In the genomic region with DNA sequence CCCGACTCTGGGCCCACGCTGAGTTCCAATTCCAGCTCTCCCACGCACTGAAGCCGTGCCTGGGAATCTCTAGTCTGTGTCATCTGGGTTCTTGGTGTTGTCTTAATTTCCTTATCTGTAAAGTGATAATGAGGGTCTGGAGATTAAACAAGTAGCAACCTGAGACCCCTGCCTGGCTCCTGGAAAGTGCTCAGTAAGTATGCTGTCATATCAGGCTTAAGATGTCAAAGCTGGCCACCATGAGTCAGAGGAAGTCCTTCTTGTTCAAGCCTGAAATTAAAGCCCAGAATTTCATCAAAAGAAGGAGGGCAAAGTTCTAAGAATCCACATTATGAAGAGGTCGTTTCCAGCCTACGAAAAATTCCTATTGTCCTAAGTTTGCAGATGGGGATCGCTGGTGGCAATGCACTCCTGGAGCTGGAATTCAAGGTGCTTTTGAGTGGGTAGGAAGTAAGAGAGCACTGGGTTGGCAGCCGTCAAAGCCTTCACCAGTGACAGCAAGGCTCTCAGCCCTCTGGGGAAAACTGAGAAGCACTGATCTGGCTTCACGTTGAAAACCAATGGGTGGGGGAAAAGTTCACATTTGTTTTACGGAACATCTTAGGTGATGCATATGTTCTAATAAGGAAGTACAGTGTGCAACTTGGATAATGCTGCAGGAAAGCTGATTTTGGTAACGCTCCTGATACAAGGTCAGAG, we compare ENCODE assay signal across 18 cellular contexts. TPM values are rescaled to one million over a fixed set of nuclear protein-coding genes. Genes with fewer than 3 reads are reported as not detected.
DNase-seq lines count a peak whose midpoint lies in the region; ATAC-seq and TF ChIP-seq lines count a peak whose summit lies in the region.
"Had no signal": no experiment of that assay in that cellular context is flagged by ENCODE, and none has a peak within 500 bp of the region (broad histone marks: within the 10 kb centered on the region; RNA-seq: fewer than 3 reads in every experiment).

No MANE protein-coding gene starts in this region.

- no peak for DNase-seq in activated naive CD4-positive, alpha-beta T cell treated with anti-CD3 and anti-CD28 coated beads, Interleukin-2, amount 10 ng/mL, durations not matched to agents 7 days and 5 days
- DNase-seq in activated naive CD4-positive, alpha-beta T cell treated with anti-CD3 and anti-CD28 coated beads, Interleukin-2, amount 50 U/mL, for 72 hours (ENCODE audit: low spot score in 2 of 2) = no peak
- DNase-seq in activated CD8-positive, alpha-beta T cell treated with anti-CD3 and anti-CD28 coated beads for 36 hours = no peak
- DNase-seq in putamen (ENCODE audit: low spot score) = peak; percentile 59
- DNase-seq in NCI-H1436 (lab: John Stamatoyannopoulos, UW) = no peak
- DNase-seq in NCI-H1092 treated with DMSO at 0.1 percent for 48 hours (lab: John Stamatoyannopoulos, UW) = no peak
- DNase-seq in WTC11 (ENCODE audit: low spot score) = no peak
- DNase-seq: activated CD4-positive, alpha-beta T cell treated with anti-CD3 and anti-CD28 coated beads for 4 hours; DMS53; gastrocnemius medialis; hypothalamus; NCI-H146; substantia nigra; upper lobe of left lung had no signal

- ATAC-seq in activated naive CD4-positive, alpha-beta T cell treated with anti-CD3 and anti-CD28 coated beads, Interleukin-2, amount 50 U/mL, for 72 hours = no peak
- ATAC-seq in activated CD8-positive, alpha-beta T cell treated with anti-CD3 and anti-CD28 coated beads for 36 hours = no peak
- ATAC-seq in esophagus mucosa (peak; percentile 58), WTC11 (no peak)
- ATAC-seq: A549, gastrocnemius medialis had no signal

- intact Hi-C loops in activated CD8-positive, alpha-beta T cell treated with anti-CD3 and anti-CD28 coated beads for 36 hours (cut with micrococcal nuclease) = no loop called here

- H3K4me1 Mint-ChIP-seq in activated naive CD4-positive, alpha-beta T cell treated with anti-CD3 and anti-CD28 coated beads, Interleukin-2, amount 10 ng/mL, durations not matched to agents 7 days and 5 days = no peaks in the 10 kb centered on the region
- peaks cover 5% of the 10 kb centered on the region for H3K4me1 Mint-ChIP-seq in activated CD8-positive, alpha-beta T cell treated with anti-CD3 and anti-CD28 coated beads for 36 hours (ENCODE audit: low read depth)
- no peaks in the 10 kb centered on the region for H3K4me1 Mint-ChIP-seq in WTC11

- no peak for TF ChIP-seq CTCF in activated CD8-positive, alpha-beta T cell treated with anti-CD3 and anti-CD28 coated beads for 36 hours (IDR thresholded peaks at IDR 0.05)
- no peak for TF ChIP-seq CTCF in WTC11 (IDR thresholded peaks at IDR 0.05)

- H3K27me3 Mint-ChIP-seq in activated naive CD4-positive, alpha-beta T cell treated with anti-CD3 and anti-CD28 coated beads, Interleukin-2, amount 10 ng/mL, durations not matched to agents 7 days and 5 days = no peaks in the 10 kb centered on the region
- H3K27me3 Mint-ChIP-seq in activated CD8-positive, alpha-beta T cell treated with anti-CD3 and anti-CD28 coated beads for 36 hours = no peaks in the 10 kb centered on the region
- H3K27me3 Mint-ChIP-seq in WTC11 (ENCODE audit: low read depth) = no peaks in the 10 kb centered on the region

- no peaks in the 10 kb centered on the region for H3K9me3 Mint-ChIP-seq in activated naive CD4-positive, alpha-beta T cell treated with anti-CD3 and anti-CD28 coated beads, Interleukin-2, amount 10 ng/mL, durations not matched to agents 7 days and 5 days
- no peaks in the 10 kb centered on the region for H3K9me3 Mint-ChIP-seq in activated naive CD4-positive, alpha-beta T cell treated with anti-CD3 and anti-CD28 coated beads, Interleukin-2, amount 50 U/mL, for 72 hours
- H3K9me3 Mint-ChIP-seq in activated CD8-positive, alpha-beta T cell treated with anti-CD3 and anti-CD28 coated beads for 36 hours = no peaks in the 10 kb centered on the region
- no peaks in the 10 kb centered on the region for H3K9me3 Mint-ChIP-seq in WTC11
- H3K9me3 Mint-ChIP-seq: activated T-helper 2 cell treated with anti-CD3 and anti-CD28 coated beads, Interferon-gamma antibody, Interleukin-2, Interleukin-4, amounts not matched to agents 10 μg/mL and 5 μg/mL and 100 μg/mL, durations not matched to agents 14 hours and 24 hours and 36 hours; T-helper 1 cell treated with Interleukin-12 subunit alpha and Interleukin-12 subunit beta and Interleukin-4 antibody, amounts not matched to agents 30 μg/mL and 1 μg/mL, for 36 hours had no signal

- peaks cover 54% of the 10 kb centered on the region for H3K36me3 Mint-ChIP-seq in activated naive CD4-positive, alpha-beta T cell treated with anti-CD3 and anti-CD28 coated beads, Interleukin-2, amount 10 ng/mL, durations not matched to agents 7 days and 5 days
- H3K36me3 Mint-ChIP-seq in activated naive CD4-positive, alpha-beta T cell treated with anti-CD3 and anti-CD28 coated beads, Interleukin-2, amount 50 U/mL, for 72 hours = peaks cover 0 to 19% of the 10 kb centered on the region in 2 donors
- H3K36me3 Mint-ChIP-seq in activated CD8-positive, alpha-beta T cell treated with anti-CD3 and anti-CD28 coated beads for 36 hours (ENCODE audit: low read depth) = peaks cover 32% of the 10 kb centered on the region
- peaks cover 45% of the 10 kb centered on the region for H3K36me3 Mint-ChIP-seq in WTC11

- no peak overlapping the region for H3K4me3 Mint-ChIP-seq in activated naive CD4-positive, alpha-beta T cell treated with anti-CD3 and anti-CD28 coated beads, Interleukin-2, amount 10 ng/mL, durations not matched to agents 7 days and 5 days
- H3K4me3 Mint-ChIP-seq in activated CD8-positive, alpha-beta T cell treated with anti-CD3 and anti-CD28 coated beads for 36 hours = no peak overlapping the region
- H3K4me3 Mint-ChIP-seq in WTC11 = no peak overlapping the region
- H3K4me3 Mint-ChIP-seq: T-helper 1 cell treated with Interleukin-12 subunit alpha and Interleukin-12 subunit beta and Interleukin-4 antibody, amounts not matched to agents 30 μg/mL and 1 μg/mL, for 36 hours had no signal

- POLR2A ChIA-PET in activated CD8-positive, alpha-beta T cell treated with anti-CD3 and anti-CD28 coated beads for 36 hours (lab: Charles Lee) = interaction anchor here (0.8 to 1.4 kb wide), 2 partner anchors 39 to 50 kb away, joined by 3 to 4 read pairs; a partner anchor contains a TSS
- POLR2A ChIA-PET in WTC11 (lab: Charles Lee) = no interaction called here

- H3K27ac Mint-ChIP-seq in activated naive CD4-positive, alpha-beta T cell treated with anti-CD3 and anti-CD28 coated beads, Interleukin-2, amount 10 ng/mL, durations not matched to agents 7 days and 5 days = peak overlapping the region; percentile 60
- no peak overlapping the region for H3K27ac Mint-ChIP-seq in activated naive CD4-positive, alpha-beta T cell treated with anti-CD3 and anti-CD28 coated beads, Interleukin-2, amount 50 U/mL, for 72 hours
- peak overlapping the region; percentile 23 for H3K27ac Mint-ChIP-seq in activated CD8-positive, alpha-beta T cell treated with anti-CD3 and anti-CD28 coated beads for 36 hours
- no peak overlapping the region for H3K27ac Mint-ChIP-seq in WTC11
- H3K27ac Mint-ChIP-seq: activated T-helper 2 cell treated with anti-CD3 and anti-CD28 coated beads, Interferon-gamma antibody, Interleukin-2, Interleukin-4, amounts not matched to agents 10 μg/mL and 5 μg/mL and 100 μg/mL, durations not matched to agents 14 hours and 24 hours and 36 hours; T-helper 1 cell treated with Interleukin-12 subunit alpha and Interleukin-12 subunit beta and Interleukin-4 antibody, amounts not matched to agents 30 μg/mL and 1 μg/mL, for 36 hours had no signal

- CTCF ChIA-PET in activated naive CD4-positive, alpha-beta T cell treated with anti-CD3 and anti-CD28 coated beads, Interleukin-2, amount 10 ng/mL, durations not matched to agents 7 days and 5 days (lab: Charles Lee) = interaction anchor here (2.8 kb wide), 1 partner anchor 222 kb away, joined by 8 read pairs; no protein-coding TSS in a partner anchor
- CTCF ChIA-PET in activated CD8-positive, alpha-beta T cell treated with anti-CD3 and anti-CD28 coated beads for 36 hours (lab: Charles Lee) = interaction anchor here (1.9 kb wide), 1 partner anchor 222 kb away, joined by 5 read pairs; no protein-coding TSS in a partner anchor
- CTCF ChIA-PET in WTC11 (lab: Charles Lee) = no interaction called here

TF ChIP-seq in WTC11, 78 proteins besides CTCF, POLR2A, EP300 and RAD21:
- no peak for TF ChIP-seq FOXJ3 (CRISPR knock-in tag; IDR thresholded peaks at IDR 0.05; ENCODE audit: borderline replicate concordance)

RNA-seq across cellular contexts. Expression of a gene that starts 50.3 kb away (rescaled TPM):
- 100 to 1,000 TPM; 129 to 205 TPM for total RNA-seq in activated naive CD4-positive, alpha-beta T cell treated with anti-CD3 and anti-CD28 coated beads, Interleukin-2, amount 50 U/mL, for 72 hours
- 100 to 1,000 TPM; 108 to 113 TPM for total RNA-seq in activated CD8-positive, alpha-beta T cell treated with anti-CD3 and anti-CD28 coated beads for 36 hours
- total RNA-seq in esophagus mucosa (24.1 TPM), WTC11 (2021) (96.8 to 111 TPM (median 99.2 TPM) in 3 replicates)

Comparison
In these comparisons a context has a peak if more than half of its experiments do, and no peak if none do; other contexts are left out.
1. H3K27ac Mint-ChIP-seq: peak in activated naive CD4-positive, alpha-beta T cell treated with anti-CD3 and anti-CD28 coated beads, Interleukin-2, amount 10 ng/mL, durations not matched to agents 7 days and 5 days (single experiment) and activated CD8-positive, alpha-beta T cell treated with anti-CD3 and anti-CD28 coated beads for 36 hours (single experiment); none in activated naive CD4-positive, alpha-beta T cell treated with anti-CD3 and anti-CD28 coated beads, Interleukin-2, amount 50 U/mL, for 72 hours (0 of 2) and WTC11 (single experiment).